14 cellular contexts compared by ENCODE assay signal in the genomic region with DNA sequence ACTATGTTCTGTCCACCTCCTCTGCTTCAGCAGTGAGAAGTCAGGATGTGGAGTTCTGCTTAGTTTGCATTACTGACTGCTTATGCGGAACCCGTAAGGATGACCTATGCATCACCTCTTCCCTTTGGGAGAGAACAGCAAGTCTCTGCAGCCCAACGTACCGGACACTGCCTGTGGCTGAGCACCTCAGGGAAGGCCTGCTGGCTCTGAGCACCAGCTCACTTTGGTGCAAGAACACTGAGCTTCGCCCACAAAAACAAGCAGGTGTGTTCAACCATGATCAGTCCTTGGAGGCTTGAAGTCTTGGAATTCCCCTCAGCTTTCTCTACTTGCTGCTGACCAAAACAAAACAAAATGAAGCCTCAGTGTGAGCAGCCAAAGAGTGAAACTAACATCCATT. TPM values are rescaled to one million over a fixed set of nuclear protein-coding genes. Genes with fewer than 3 reads are reported as not detected.
DNase-seq lines count a peak whose midpoint lies in the region; ATAC-seq and TF ChIP-seq lines count a peak whose summit lies in the region.
"Had no signal": no experiment of that assay in that cellular context is flagged by ENCODE, and none has a peak within 500 bp of the region (broad histone marks: within the 10 kb centered on the region; RNA-seq: fewer than 3 reads in every experiment).

No MANE protein-coding gene starts in this region.

- intact Hi-C loops in ovary (cut with DNase I) = no loop called here

- DNase-seq in GM13976 (ENCODE audit: low spot score) (peak; percentile 52), kidney tubule cell (ENCODE audit: low spot score) (peak; percentile 68), ovary (no peak), nucleus accumbens (lab: John Stamatoyannopoulos, UW) (no peak), NCI-H82 treated with DMSO at 0.1 percent for 48 hours (lab: John Stamatoyannopoulos, UW; ENCODE audit: unreplicated experiment) (no peak)
- no peak for DNase-seq in stimulated activated CD4-positive, alpha-beta T cell treated with anti-CD3 and anti-CD28 coated beads, Interleukin-2, amount 100 ng/mL, for 48 hours
- DNase-seq: ACHN; activated CD8-positive, alpha-beta T cell treated with anti-CD3 and anti-CD28 coated beads, Interleukin-2, amount 10 ng/mL, durations not matched to agents 7 days and 5 days; activated gamma-delta T cell treated with Interleukin-2 at 50 U/mL for 16 hours; substantia nigra had no signal

- no peak overlapping the region for H3K27ac ChIP-seq in ovary
- H3K27ac ChIP-seq: SJSA1 had no signal

- no peaks in the 10 kb centered on the region for H3K27me3 ChIP-seq in ovary

- TF ChIP-seq EP300 in ovary (IDR thresholded peaks at IDR 0.05) = no peak

- TF ChIP-seq POLR2A in ovary (IDR thresholded peaks at IDR 0.05) = no peak

- TF ChIP-seq CTCF in GM13976 (IDR thresholded peaks at IDR 0.05; ENCODE audit: borderline replicate concordance, control extremely low read depth, extremely low read depth, insufficient read depth, missing control alignments) = no peak
- TF ChIP-seq CTCF in ovary (IDR thresholded peaks at IDR 0.05) = no peak

- no peaks in the 10 kb centered on the region for H3K36me3 ChIP-seq in ovary
- H3K36me3 ChIP-seq: SJSA1 had no signal

- H3K4me3 ChIP-seq in ovary = no peak overlapping the region
- H3K4me3 ChIP-seq: SJSA1 had no signal

- no peaks in the 10 kb centered on the region for H3K9me3 ChIP-seq in ovary
- H3K9me3 ChIP-seq: SJSA1 had no signal

- 36 to 52% (median 45%) methylated on average over 5 of the region's 5 CpGs for WGBS in ovary, 3 donors

- ATAC-seq in GM21447 (IDR thresholded peaks at IDR 0.05; ENCODE audit: unreplicated experiment) (peak; percentile 61), HG03342 (IDR thresholded peaks at IDR 0.05; ENCODE audit: unreplicated experiment) (peak; percentile 64)
- ATAC-seq: activated CD8-positive, alpha-beta T cell treated with anti-CD3 and anti-CD28 coated beads, Interleukin-2, amount 10 ng/mL, durations not matched to agents 7 days and 5 days; esophagus mucosa had no signal

- no peaks in the 10 kb centered on the region for H3K4me1 ChIP-seq in ovary (ENCODE audit: insufficient read depth)
- H3K4me1 ChIP-seq: SJSA1 had no signal

- in situ Hi-C loops in GM13976 (cut with MboI; ENCODE audit: low sequenced_read_pairs, unreplicated experiment) = no loop called here

RNA-seq across cellular contexts. Expression of a gene that starts 52.8 kb away (rescaled TPM):
- 10 to 100 TPM; 16.7 to 42.9 (median 31.2) TPM for total RNA-seq in ovary
- 10 to 100 TPM; 22.3 to 38.7 TPM for polyA plus RNA-seq in ovary

Comparison
In these comparisons a context has a peak if more than half of its experiments do, and no peak if none do; other contexts are left out.
1. DNase-seq: peak in GM13976 (single experiment) and kidney tubule cell (single experiment); none in ovary (0 of 5), nucleus accumbens (0 of 56), NCI-H82 treated with DMSO at 0.1 percent for 48 hours (single experiment) and stimulated activated CD4-positive, alpha-beta T cell treated with anti-CD3 and anti-CD28 coated beads, Interleukin-2, amount 100 ng/mL, for 48 hours (0 of 2).